ENCODE assay signal across 8 cellular contexts in genomic region chr15:85343443-85343842, GRCh38. TPM values are rescaled to one million over a fixed set of nuclear protein-coding genes. Genes with fewer than 3 reads are reported as not detected.
DNase-seq lines count a peak whose midpoint lies in the region; FAIRE-seq and TF ChIP-seq lines count a peak whose summit lies in the region.
"Not testable (repeated sequence)": the region's sequence is repeated elsewhere in the genome, so short reads cannot be mapped to it uniquely, and the experiment has no call there.

No MANE protein-coding gene starts in this region.

- TF ChIP-seq POLR2A in uterus (IDR thresholded peaks at IDR 0.05) = not testable (repeated sequence)

- not testable (repeated sequence) for BruUV-seq in PC-9 (replicated peaks; lab: Mats Ljungman, UMichigan)

- not testable (repeated sequence) for H3K9me2 ChIP-seq in PC-9 (ENCODE audit: insufficient read depth)

- peaks cover 57% of the 10 kb centered on the region for H3K4me1 ChIP-seq in PC-9 (replicated peaks; ENCODE audit: insufficient read depth)
- H3K4me1 ChIP-seq in adipocyte (ENCODE audit: control insufficient read depth, insufficient read depth, low read length) = peaks cover 21% of the 10 kb centered on the region
- H3K4me1 ChIP-seq in osteoblast (ENCODE audit: insufficient read depth, low read length) = peaks cover 17% of the 10 kb centered on the region
- not testable (repeated sequence) for H3K4me1 ChIP-seq in uterus

- H2AFZ ChIP-seq in PC-9 = not testable (repeated sequence)
- H2AFZ ChIP-seq in osteoblast (ENCODE audit: low read length) = peak overlapping the region; percentile 37

- intact Hi-C loops in PC-9 (cut with micrococcal nuclease; ENCODE audit: unreplicated experiment); uterus (cut with DNase I; ENCODE audit: low total_unique reads): not testable (repeated sequence)

- peak overlapping the region; percentile 29 for H3K9ac ChIP-seq in adipocyte (ENCODE audit: low read length)

- H3K36me3 ChIP-seq in PC-9 (ENCODE audit: low read depth); adipocyte (ENCODE audit: control insufficient read depth, insufficient read depth, low read length, severe bottlenecking); osteoblast (ENCODE audit: insufficient read depth, low read length); uterus: not testable (repeated sequence)

- not testable (repeated sequence) for TF ChIP-seq CTCF in PC-9 (conservative IDR thresholded peaks at IDR 0.05); osteoblast (IDR thresholded peaks at IDR 0.05; ENCODE audit: extremely low read depth, low read depth, low read length); uterus (IDR thresholded peaks at IDR 0.05)

- H4K20me1 ChIP-seq in PC-9 (ENCODE audit: insufficient read depth); osteoblast (ENCODE audit: insufficient read depth, low read length): not testable (repeated sequence)

- H3K4me3 ChIP-seq in PC-9 = peak overlapping the region; percentile 28; the same call in 1 of the 2 replicates
- not testable (repeated sequence) for H3K4me3 ChIP-seq in adipocyte (ENCODE audit: low read length); osteoblast (ENCODE audit: insufficient read depth, low read length); uterus

- DNase-seq in Daoy (ENCODE audit: low read depth) (peak; percentile 71), HT1080 (ENCODE audit: low read depth) (peak; percentile 92), PC-9 (peak in 1 of 2 experiments; percentile 97), adipocyte (ENCODE audit: low read depth) (peak; percentile 69), glomerular visceral epithelial cell (ENCODE audit: extremely low spot score) (peak; percentile 70), osteoblast (ENCODE audit: insufficient read length, low spot score, missing footprints) (peak; percentile 61)
- not testable (repeated sequence) for DNase-seq in uterus

- H3K27ac ChIP-seq in PC-9 (peak overlapping the region; percentile 100), osteoblast (ENCODE audit: low read depth, low read length) (peak overlapping the region; percentile 80), uterus (peak overlapping the region; percentile 66 to 79)

- not testable (repeated sequence) for H3K27me3 ChIP-seq in PC-9 (ENCODE audit: insufficient read depth, low read depth); adipocyte (replicated peaks; ENCODE audit: control insufficient read depth, insufficient read depth, low read length); osteoblast (ENCODE audit: insufficient read depth, low read length); uterus

- H3F3A ChIP-seq in PC-9 (ENCODE audit: insufficient read depth, low read depth) = peaks cover 39% of the 10 kb centered on the region

- H3K79me2 ChIP-seq in PC-9 (ENCODE audit: low read depth); osteoblast (ENCODE audit: insufficient read depth, low read length): not testable (repeated sequence)

- POLR2A ChIA-PET in PC-9 (lab: Charles Lee; ENCODE audit: unreplicated experiment) = interaction anchor here (0.6 kb wide), 2 partner anchors 37 to 264 kb away, joined by 4 to 25 read pairs; partner anchors contain the start of gene AKAP13

- not testable (repeated sequence) for H3K9me3 ChIP-seq in PC-9 (ENCODE audit: insufficient read depth, low read depth); adipocyte (ENCODE audit: control insufficient read depth, low read length); osteoblast (ENCODE audit: low read depth, low read length); uterus

- peak overlapping the region; percentile 70 for H3K4me2 ChIP-seq in PC-9
- H3K4me2 ChIP-seq in osteoblast (ENCODE audit: insufficient read depth, low read length) = peak overlapping the region; percentile 43

- peak; percentile 96 for FAIRE-seq in endometrium (lab: Jason Lieb, UNC)

- CTCF ChIA-PET in PC-9 (lab: Charles Lee) = interaction anchor here (0.7 kb wide), 1 partner anchor 73 kb away, joined by 9 read pairs; no protein-coding TSS in a partner anchor

RNA-seq across cellular contexts. Expression of gene AKAP13, which starts 37.0 kb away (rescaled TPM):
- 9.9 and 18.5 TPM in 2 replicates for total RNA-seq in Daoy (2014; rRNA removed; shearing (Covaris generic))
- 26.2 and 29.7 TPM in 2 replicates for total RNA-seq in HT1080 (2014; rRNA removed; shearing (Covaris generic))
- 10.7 and 11.4 TPM in 2 replicates for polyA plus RNA-seq in HT1080 (2015; cell fraction: cytosol; rRNA removed)
- polyA plus RNA-seq in HT1080 (2015; cell fraction: nucleus; rRNA removed) = 51.3 and 55.0 TPM in 2 replicates
- total RNA-seq in PC-9 (2021) (78.3 and 82.5 TPM in 2 replicates), osteoblast (77.1 and 80.7 TPM in 2 replicates), uterus (100 to 1,000 TPM; 128 to 460 (median 243) TPM)
